Comparison of ENCODE assay signal across 16 cellular contexts in the genomic region with DNA sequence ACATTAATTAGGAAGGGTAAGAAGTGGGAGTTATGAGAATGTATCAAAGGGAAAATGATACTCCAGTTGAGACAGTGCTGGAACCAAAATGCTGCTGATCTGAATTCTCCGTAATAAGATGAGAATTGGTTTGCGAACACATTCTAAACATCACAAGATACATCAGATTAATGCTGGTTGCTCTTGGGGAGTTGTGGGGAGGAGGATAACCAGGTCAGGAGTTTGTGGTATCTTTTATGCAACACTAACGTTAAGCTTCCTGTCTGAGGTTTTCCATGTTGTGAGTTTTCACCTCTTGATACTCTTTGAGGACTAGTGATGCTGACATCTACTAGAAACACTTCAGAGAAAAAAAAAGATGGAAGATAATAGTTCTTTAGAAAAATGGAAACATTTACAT. TPM values are rescaled to one million over a fixed set of nuclear protein-coding genes. Genes with fewer than 3 reads are reported as not detected.
DNase-seq lines count a peak whose midpoint lies in the region; ATAC-seq and TF ChIP-seq lines count a peak whose summit lies in the region.
"Had no signal": no experiment of that assay in that cellular context is flagged by ENCODE, and none has a peak within 500 bp of the region (broad histone marks: within the 10 kb centered on the region; RNA-seq: fewer than 3 reads in every experiment).

No MANE protein-coding gene starts in this region.

- H3K4me3 ChIP-seq in DND-41 (ENCODE audit: low read depth in 1 of 2, low read length in 2 of 2) (peak overlapping the region in 1 of 2 experiments; percentile 32; a peak in 2 of 4 replicates), GM23248 (no peak overlapping the region)
- H3K4me3 ChIP-seq: coronary artery, GM12878, SK-N-MC had no signal

- H3K4me2 ChIP-seq in DND-41 (ENCODE audit: insufficient read depth, low read length) (peak overlapping the region; percentile 56), GM23248 (ENCODE audit: unreplicated experiment) (no peak overlapping the region)

- H3F3A ChIP-seq in GM23248 (ENCODE audit: insufficient read depth) = no peaks in the 10 kb centered on the region

- H3K4me3 Mint-ChIP-seq in activated naive CD8-positive, alpha-beta T cell = peak overlapping the region; percentile 40
- H3K4me3 Mint-ChIP-seq in natural killer cell treated with Interleukin-12 subunit alpha and Interleukin-12 subunit beta and Interleukin-15 and Interleukin-18, amount 100 ng/mL, for 72 hours = peak overlapping the region; percentile 61

- no peaks in the 10 kb centered on the region for H3K9me3 Mint-ChIP-seq in activated naive CD8-positive, alpha-beta T cell (ENCODE audit: low read depth)
- H3K9me3 Mint-ChIP-seq in natural killer cell treated with Interleukin-12 subunit alpha and Interleukin-12 subunit beta and Interleukin-15 and Interleukin-18, amount 100 ng/mL, for 72 hours = no peaks in the 10 kb centered on the region

- no peaks in the 10 kb centered on the region for H3K79me2 ChIP-seq in DND-41 (ENCODE audit: insufficient read depth, low read length)
- H3K79me2 ChIP-seq in GM23248 (ENCODE audit: insufficient read depth) = no peaks in the 10 kb centered on the region

- H3K4me1 Mint-ChIP-seq in activated naive CD8-positive, alpha-beta T cell (ENCODE audit: low read depth) = peaks cover 20% of the 10 kb centered on the region
- H3K4me1 Mint-ChIP-seq in natural killer cell treated with Interleukin-12 subunit alpha and Interleukin-12 subunit beta and Interleukin-15 and Interleukin-18, amount 100 ng/mL, for 72 hours (ENCODE audit: low read depth in 2 of 2) = peaks cover 9 to 12% of the 10 kb centered on the region in 2 donors

- DNase-seq in DND-41 = peak; percentile 70
- DNase-seq in NCI-H226 = peak; percentile 2
- DNase-seq in natural killer cell treated with Interleukin-12 subunit alpha and Interleukin-12 subunit beta and Interleukin-15 and Interleukin-18, amount 100 ng/mL, for 72 hours (ENCODE audit: low spot score) = no peak
- DNase-seq in D341Med (ENCODE audit: low spot score) = no peak
- DNase-seq in ecto neural progenitor cell (ENCODE audit: low spot score) = no peak
- DNase-seq in GM23248 = no peak
- DNase-seq: amygdala; C1 segment of cervical spinal cord; NCI-H1048; posterior cingulate gyrus; stimulated activated CD4-positive, alpha-beta T cell treated with anti-CD3 and anti-CD28 coated beads, Interleukin-12 subunit alpha, Interleukin-12 subunit beta, amount 100 ng/mL, for 4 hours had no signal

- peaks cover 47% of the 10 kb centered on the region for H3K4me1 ChIP-seq in DND-41 (ENCODE audit: insufficient read depth, low read length)
- no peaks in the 10 kb centered on the region for H3K4me1 ChIP-seq in GM23248 (ENCODE audit: insufficient read depth)

- in situ Hi-C loops in GM23248 (cut with MboI) = no loop called here

- H3K36me3 Mint-ChIP-seq in activated naive CD8-positive, alpha-beta T cell = no peaks in the 10 kb centered on the region
- H3K36me3 Mint-ChIP-seq in natural killer cell treated with Interleukin-12 subunit alpha and Interleukin-12 subunit beta and Interleukin-15 and Interleukin-18, amount 100 ng/mL, for 72 hours = no peaks in the 10 kb centered on the region

- H3K9me3 ChIP-seq in DND-41 (ENCODE audit: insufficient read depth, low read length, severe bottlenecking) (no peaks in the 10 kb centered on the region), GM23248 (ENCODE audit: low read depth) (no peaks in the 10 kb centered on the region)

- H3K36me3 ChIP-seq in DND-41 (ENCODE audit: insufficient read depth, low read length) (no peaks in the 10 kb centered on the region), GM23248 (ENCODE audit: low read depth) (no peaks in the 10 kb centered on the region)

- no peaks in the 10 kb centered on the region for H3K27me3 Mint-ChIP-seq in activated naive CD8-positive, alpha-beta T cell
- H3K27me3 Mint-ChIP-seq in natural killer cell treated with Interleukin-12 subunit alpha and Interleukin-12 subunit beta and Interleukin-15 and Interleukin-18, amount 100 ng/mL, for 72 hours = peaks cover 0 to 5% of the 10 kb centered on the region in 2 donors

- H3K27ac ChIP-seq in DND-41 (ENCODE audit: low read length) (peak overlapping the region; percentile 94), GM23248 (no peak overlapping the region)
- H3K27ac ChIP-seq: coronary artery, SK-N-MC, VCaP had no signal

- ATAC-seq in DND-41 (ENCODE audit: insufficient read depth, low read depth) = peak; percentile 99
- peak; percentile 54 to 56 for ATAC-seq in natural killer cell treated with Interleukin-12 subunit alpha and Interleukin-12 subunit beta and Interleukin-15 and Interleukin-18, amount 100 ng/mL, for 72 hours
- ATAC-seq: GM12878 had no signal

- H4K20me1 ChIP-seq in DND-41 (ENCODE audit: insufficient read depth, low read length) (no peaks in the 10 kb centered on the region), GM23248 (ENCODE audit: insufficient read depth) (no peaks in the 10 kb centered on the region)

- H3K9me2 ChIP-seq in GM23248 (ENCODE audit: insufficient read depth) = no peaks in the 10 kb centered on the region

- H2AFZ ChIP-seq in DND-41 (ENCODE audit: low read depth, low read length) = peak overlapping the region; percentile 46
- no peak overlapping the region for H2AFZ ChIP-seq in GM23248

- H3K9ac ChIP-seq in DND-41 (ENCODE audit: low read depth, low read length) = peak overlapping the region; percentile 55
- no peak overlapping the region for H3K9ac ChIP-seq in GM23248

- peak overlapping the region; percentile 71 for H3K27ac Mint-ChIP-seq in activated naive CD8-positive, alpha-beta T cell
- H3K27ac Mint-ChIP-seq in natural killer cell treated with Interleukin-12 subunit alpha and Interleukin-12 subunit beta and Interleukin-15 and Interleukin-18, amount 100 ng/mL, for 72 hours = peak overlapping the region; percentile 14 to 40

- 92 to 94% methylated on average over 3 of the region's 3 CpGs for WGBS in GM23248 (ENCODE audit: low coverage in 1 of 2, low lambda C conversion rate in 2 of 2, missing lambda C conversion rate in 2 of 2), 2 experiments

- TF ChIP-seq CTCF in DND-41 (IDR thresholded peaks at IDR 0.05; ENCODE audit: borderline replicate concordance, extremely low read depth, low read length, poor library complexity, severe bottlenecking) = no peak

- no peaks in the 10 kb centered on the region for H3K27me3 ChIP-seq in DND-41 (ENCODE audit: insufficient read depth, low read length, poor library complexity)
- H3K27me3 ChIP-seq in GM23248 (replicated peaks; ENCODE audit: insufficient read depth) = no peaks in the 10 kb centered on the region

RNA-seq across cellular contexts. Expression of gene PPARG, which starts 47.2 kb away (rescaled TPM):
- 1 to 10 TPM in 1 of 2 donors, not detected in 1; 5.6 TPM for total RNA-seq in natural killer cell treated with Interleukin-12 subunit alpha and Interleukin-12 subunit beta and Interleukin-15 and Interleukin-18, amount 100 ng/mL, for 72 hours
- 0.76 TPM in 1 of 2 replicates, not detected in the other for total RNA-seq in GM23248 (2014; rRNA removed; shearing (Covaris generic))
- 0.49 and 0.79 TPM in 2 replicates for polyA plus RNA-seq in GM23248 (2016; fragmentation: Nextera tagmentation; extraction: Ambion mirVana)

Comparison
In these comparisons a context has a peak if more than half of its experiments do, and no peak if none do; other contexts are left out.
1. DNase-seq: peak in DND-41 (single experiment) and NCI-H226 (single experiment); none in natural killer cell treated with Interleukin-12 subunit alpha and Interleukin-12 subunit beta and Interleukin-15 and Interleukin-18, amount 100 ng/mL, for 72 hours (single experiment), D341Med (single experiment), ecto neural progenitor cell (single experiment) and GM23248 (single experiment).